Comparison of ENCODE assay signal across 1 cellular context in the genomic region with DNA sequence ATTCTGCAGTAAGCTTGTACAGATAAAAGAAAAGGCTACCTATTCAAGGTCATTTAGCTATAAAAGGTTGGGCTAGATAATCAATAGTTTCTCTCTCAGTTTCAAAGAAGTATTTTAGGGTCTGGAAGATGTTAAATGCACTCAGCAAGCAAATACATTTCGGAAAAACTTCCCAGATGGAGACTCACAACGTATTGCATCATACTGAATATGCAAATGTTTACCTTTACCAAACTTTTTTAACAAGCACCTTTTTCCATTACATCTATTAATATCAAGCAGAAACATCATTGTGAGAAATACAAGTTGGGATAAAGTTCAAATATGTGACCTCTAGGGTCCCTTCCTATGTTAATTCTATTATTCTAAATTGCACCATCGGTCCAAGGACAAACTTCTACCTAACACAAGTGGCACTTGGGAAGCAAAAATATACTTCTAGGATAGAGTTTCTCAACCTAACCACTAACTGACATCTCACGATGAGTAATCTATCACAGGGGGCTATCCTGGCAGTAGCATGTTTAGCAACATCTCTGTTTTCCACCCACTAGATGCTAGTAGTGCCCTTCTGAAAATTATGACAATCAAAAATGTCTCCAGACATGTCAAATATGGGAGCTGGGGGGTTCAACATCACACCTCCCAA.
TF ChIP-seq lines count a peak whose summit lies in the region.

No MANE protein-coding gene starts in this region.

TF ChIP-seq in GM12891, 5 proteins besides CTCF, POLR2A, EP300 and RAD21:
- TF ChIP-seq SPI1 (IDR thresholded peaks at IDR 0.05; ENCODE audit: low read depth, low read length): no peak
- TF ChIP-seq PAX5 (IDR thresholded peaks at IDR 0.05; ENCODE audit: insufficient read depth, low read length, severe bottlenecking): no peak
- no peak for TF ChIP-seq POU2F2 (IDR thresholded peaks at IDR 0.05; ENCODE audit: low read depth, low read length)
- no peak; the same call in 1 of the 2 replicates for TF ChIP-seq POLR2AphosphoS5 (IDR thresholded peaks at IDR 0.05; ENCODE audit: low read depth, low read length)
- TF ChIP-seq TAF1 (IDR thresholded peaks at IDR 0.05; ENCODE audit: low read depth, low read length): no peak
